Comparison of ENCODE assay signal across 16 cellular contexts in the genomic region with DNA sequence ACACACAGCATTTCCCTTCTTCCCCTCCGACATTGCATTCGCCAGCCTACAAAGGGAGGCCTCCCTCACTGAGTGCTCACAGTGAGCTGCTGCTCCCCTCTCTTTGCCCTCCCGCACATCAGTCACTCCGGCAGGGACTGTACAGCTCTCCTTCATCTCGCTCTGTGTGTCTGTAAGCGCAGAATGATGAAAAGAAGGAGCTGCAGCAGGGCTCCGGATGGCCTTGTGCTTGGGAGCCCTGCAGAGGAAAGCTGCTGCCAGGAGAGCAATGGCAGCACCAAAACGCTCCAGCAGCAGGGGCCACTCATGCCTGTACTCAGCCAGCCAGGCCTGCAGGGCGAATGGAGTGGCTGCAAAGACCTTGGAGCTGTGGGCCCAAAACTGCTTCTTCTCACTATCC.
DNase-seq lines count a peak whose midpoint lies in the region; ATAC-seq and TF ChIP-seq lines count a peak whose summit lies in the region.
"Had no signal": no experiment of that assay in that cellular context is flagged by ENCODE, and none has a peak within 500 bp of the region (broad histone marks: within the 10 kb centered on the region; RNA-seq: fewer than 3 reads in every experiment).

No MANE protein-coding gene starts in this region.

- H3K27me3 ChIP-seq in IMR-90 (ENCODE audit: control insufficient read depth, insufficient read depth, low read length): peaks cover 2% of the 10 kb centered on the region; the same call in 1 of the 2 replicates

- H2AFZ ChIP-seq in IMR-90 (replicated peaks; ENCODE audit: low read length, poor library complexity): no peak overlapping the region

- H3K27me3 Mint-ChIP-seq in activated naive CD8-positive, alpha-beta T cell treated with anti-CD3 and anti-CD28 coated beads for 36 hours: peaks cover 3% of the 10 kb centered on the region
- H3K27me3 Mint-ChIP-seq in activated CD4-positive, alpha-beta memory T cell treated with anti-CD3 and anti-CD28 coated beads, Interleukin-2, amount 10 ng/mL, durations not matched to agents 7 days and 5 days: peaks cover 5% of the 10 kb centered on the region

- H3K36me3 Mint-ChIP-seq in activated naive CD8-positive, alpha-beta T cell treated with anti-CD3 and anti-CD28 coated beads for 36 hours: no peaks in the 10 kb centered on the region
- H3K36me3 Mint-ChIP-seq in activated CD4-positive, alpha-beta memory T cell treated with anti-CD3 and anti-CD28 coated beads, Interleukin-2, amount 10 ng/mL, durations not matched to agents 7 days and 5 days (ENCODE audit: low read depth): no peaks in the 10 kb centered on the region
- H3K36me3 Mint-ChIP-seq: CD14-positive monocyte had no signal

- peak overlapping the region; percentile 37 for H2AK9ac ChIP-seq in IMR-90 (replicated peaks; ENCODE audit: low read depth, low read length, poor library complexity)

- no peak overlapping the region for H3K4me3 Mint-ChIP-seq in activated naive CD8-positive, alpha-beta T cell treated with anti-CD3 and anti-CD28 coated beads for 36 hours
- H3K4me3 Mint-ChIP-seq in activated CD4-positive, alpha-beta memory T cell treated with anti-CD3 and anti-CD28 coated beads, Interleukin-2, amount 10 ng/mL, durations not matched to agents 7 days and 5 days: no peak overlapping the region
- H3K4me3 Mint-ChIP-seq: CD14-positive monocyte had no signal

- H2BK15ac ChIP-seq in IMR-90 (ENCODE audit: low read depth, low read length): no peak overlapping the region

- H4K5ac ChIP-seq in IMR-90 (ENCODE audit: low read depth, low read length): no peak overlapping the region

- H3K27ac ChIP-seq in IMR-90 (ENCODE audit: insufficient read depth, low read length): no peak overlapping the region
- H3K27ac ChIP-seq: HL-60 had no signal

- H3K9ac ChIP-seq in IMR-90 (ENCODE audit: low read depth, low read length): no peak overlapping the region

- TF ChIP-seq CTCF in IMR-90 (conservative IDR thresholded peaks at IDR 0.05; ENCODE audit: low read depth, low read length): no peak

- H3K56ac ChIP-seq in IMR-90 (ENCODE audit: extremely low read depth, insufficient read depth, low read length): no peak overlapping the region

- dilution Hi-C loops in IMR-90 (cut with HindIII; ENCODE audit: low sequenced_read_pairs, unreplicated experiment): no loop called here

- DNase-seq in IMR-90 (no peak), cerebellar cortex (ENCODE audit: low spot score) (peak; percentile 49), left kidney (ENCODE audit: low read depth, low spot score) (peak; percentile 35), retina (peak; percentile 54), NCI-H128 (lab: John Stamatoyannopoulos, UW; ENCODE audit: unreplicated experiment) (no peak)
- DNase-seq in activated naive CD8-positive, alpha-beta T cell treated with anti-CD3 and anti-CD28 coated beads for 36 hours: no peak
- DNase-seq in activated CD4-positive, alpha-beta memory T cell treated with anti-CD3 and anti-CD28 coated beads, Interleukin-2, amount 10 ng/mL, durations not matched to agents 7 days and 5 days: no peak
- DNase-seq: ACHN, AML-193, HCEC 1CT, NCI-H146, NCI-H510A treated with DMSO at 0.1 percent for 48 hours, NCI-H82 had no signal

- no peak for ATAC-seq in IMR-90 (ENCODE audit: low read depth)
- ATAC-seq: K562 had no signal

- no TSS peak for BruUV-seq in IMR-90 (replicated peaks; lab: Mats Ljungman, UMichigan)

- TF ChIP-seq RAD21 in IMR-90 (IDR thresholded peaks at IDR 0.05; ENCODE audit: low read length): no peak

- no peaks in the 10 kb centered on the region for H3K79me1 ChIP-seq in IMR-90 (ENCODE audit: low read depth in 1 of 2, low read length in 2 of 2)

- no peak overlapping the region for H3K14ac ChIP-seq in IMR-90 (replicated peaks; ENCODE audit: low read depth, low read length)

- in situ Hi-C loops in IMR-90 (cut with MboI; ENCODE audit: low sequenced_read_pairs): no loop called here

- POLR2A ChIA-PET in IMR-90 (lab: Charles Lee; ENCODE audit: unreplicated experiment): no interaction called here
- POLR2A ChIA-PET in activated CD4-positive, alpha-beta memory T cell treated with anti-CD3 and anti-CD28 coated beads, Interleukin-2, amount 10 ng/mL, durations not matched to agents 7 days and 5 days (lab: Charles Lee): no interaction called here

- no peak overlapping the region for H3K4me2 ChIP-seq in IMR-90 (ENCODE audit: low read depth, low read length)

- H2BK120ac ChIP-seq in IMR-90 (ENCODE audit: low read depth, low read length): no peak overlapping the region

- CTCF ChIA-PET in IMR-90 (lab: Yijun Ruan, JAX): no interaction called here
- CTCF ChIA-PET in activated CD4-positive, alpha-beta memory T cell treated with anti-CD3 and anti-CD28 coated beads, Interleukin-2, amount 10 ng/mL, durations not matched to agents 7 days and 5 days (lab: Charles Lee): no interaction called here

- H3K36me3 ChIP-seq in IMR-90 (ENCODE audit: control insufficient read depth, insufficient read depth, low read length): no peaks in the 10 kb centered on the region

- no peaks in the 10 kb centered on the region for H3K9me3 Mint-ChIP-seq in activated naive CD8-positive, alpha-beta T cell treated with anti-CD3 and anti-CD28 coated beads for 36 hours
- H3K9me3 Mint-ChIP-seq in activated CD4-positive, alpha-beta memory T cell treated with anti-CD3 and anti-CD28 coated beads, Interleukin-2, amount 10 ng/mL, durations not matched to agents 7 days and 5 days: no peaks in the 10 kb centered on the region
- H3K9me3 Mint-ChIP-seq: CD14-positive monocyte had no signal

- WGBS in IMR-90 (ENCODE audit: extremely low coverage in 2 of 2, insufficient read length in 1 of 2), 2 experiments: 0% methylated on average over 1 of the region's 9 CpGs; no CpG with 5 or more reads in 1 of the 2 experiments

- no peak overlapping the region for H4K91ac ChIP-seq in IMR-90 (ENCODE audit: insufficient read depth, low read depth, low read length)

- no peaks in the 10 kb centered on the region for H3K9me3 ChIP-seq in IMR-90 (ENCODE audit: control insufficient read depth, insufficient read depth, low read length)

- H3K9me1 ChIP-seq in IMR-90 (ENCODE audit: insufficient read depth, low read length): no peaks in the 10 kb centered on the region

- no peak overlapping the region for H2AK5ac ChIP-seq in IMR-90 (ENCODE audit: low read depth, low read length)

- H3K4me1 ChIP-seq in IMR-90 (ENCODE audit: control insufficient read depth, insufficient read depth, low read length): no peaks in the 10 kb centered on the region

- H3K27ac Mint-ChIP-seq in activated naive CD8-positive, alpha-beta T cell treated with anti-CD3 and anti-CD28 coated beads for 36 hours: no peak overlapping the region
- no peak overlapping the region for H3K27ac Mint-ChIP-seq in activated CD4-positive, alpha-beta memory T cell treated with anti-CD3 and anti-CD28 coated beads, Interleukin-2, amount 10 ng/mL, durations not matched to agents 7 days and 5 days
- H3K27ac Mint-ChIP-seq: CD14-positive monocyte had no signal

- no peak overlapping the region for H2BK20ac ChIP-seq in IMR-90 (ENCODE audit: low read depth, low read length)

- no peak overlapping the region for H3K23ac ChIP-seq in IMR-90 (ENCODE audit: low read depth, low read length)

- no peak for TF ChIP-seq POLR2A in IMR-90 (IDR thresholded peaks at IDR 0.05; ENCODE audit: low read depth, low read length)

- H3K4me1 Mint-ChIP-seq in activated naive CD8-positive, alpha-beta T cell treated with anti-CD3 and anti-CD28 coated beads for 36 hours: peaks cover 1% of the 10 kb centered on the region
- no peaks in the 10 kb centered on the region for H3K4me1 Mint-ChIP-seq in activated CD4-positive, alpha-beta memory T cell treated with anti-CD3 and anti-CD28 coated beads, Interleukin-2, amount 10 ng/mL, durations not matched to agents 7 days and 5 days
- H3K4me1 Mint-ChIP-seq: CD14-positive monocyte had no signal

- H4K8ac ChIP-seq in IMR-90 (ENCODE audit: low read depth in 2 of 2, low read length in 2 of 2): no peak overlapping the region

- no peak overlapping the region for H2BK5ac ChIP-seq in IMR-90 (ENCODE audit: low read depth, low read length, poor library complexity, severe bottlenecking)

- H3K18ac ChIP-seq in IMR-90 (ENCODE audit: low read depth, low read length): no peak overlapping the region

- no peak overlapping the region for H3K4ac ChIP-seq in IMR-90 (ENCODE audit: low read depth, low read length)

- H3K4me3 ChIP-seq in IMR-90 (ENCODE audit: insufficient read depth, low read depth, low read length): no peak overlapping the region
- H3K4me3 ChIP-seq: K562 had no signal

- no peaks in the 10 kb centered on the region for H4K20me1 ChIP-seq in IMR-90 (ENCODE audit: insufficient read depth, low read length)

- intact Hi-C loops in IMR-90 (cut with micrococcal nuclease): loop anchor here (5.0 kb wide), 1 partner anchor 36 kb away; no protein-coding TSS in a partner anchor

TF ChIP-seq in IMR-90, 13 proteins besides CTCF, POLR2A, EP300 and RAD21:
- TF ChIP-seq RCOR1 (IDR thresholded peaks at IDR 0.05; ENCODE audit: insufficient replicate concordance, low read length) (no peak), MXI1 (IDR thresholded peaks at IDR 0.05; ENCODE audit: borderline replicate concordance, low read depth, low read length) (no peak), MAZ (IDR thresholded peaks at IDR 0.05; ENCODE audit: borderline replicate concordance, low read depth, low read length) (no peak), BHLHE40 (IDR thresholded peaks at IDR 0.05; ENCODE audit: low read depth, low read length) (no peak), FOS (IDR thresholded peaks at IDR 0.05; ENCODE audit: low read depth, low read length) (no peak), SMC3 (IDR thresholded peaks at IDR 0.05; ENCODE audit: low read depth, low read length) (no peak), NFE2L2 (IDR thresholded peaks at IDR 0.05; ENCODE audit: low read depth, low read length) (no peak), MAFK (IDR thresholded peaks at IDR 0.05; ENCODE audit: low read depth, low read length) (no peak), CHD1 (IDR thresholded peaks at IDR 0.05; ENCODE audit: low read depth, low read length) (no peak)

Comparison
In these comparisons a context has a peak if more than half of its experiments do, and no peak if none do; other contexts are left out.
1. DNase-seq: peak in cerebellar cortex (single experiment), left kidney (single experiment) and retina (single experiment); none in IMR-90 (single experiment), activated naive CD8-positive, alpha-beta T cell treated with anti-CD3 and anti-CD28 coated beads for 36 hours (single experiment), NCI-H128 (single experiment) and activated CD4-positive, alpha-beta memory T cell treated with anti-CD3 and anti-CD28 coated beads, Interleukin-2, amount 10 ng/mL, durations not matched to agents 7 days and 5 days (single experiment).